In genomic region chr4:15042529-15043167, GRCh38 we compare ENCODE assay signal across 14 cellular contexts. TPM values are rescaled to one million over a fixed set of nuclear protein-coding genes. Genes with fewer than 3 reads are reported as not detected.
DNase-seq lines count a peak whose midpoint lies in the region; ATAC-seq and TF ChIP-seq lines count a peak whose summit lies in the region.
"Had no signal": no experiment of that assay in that cellular context is flagged by ENCODE, and none has a peak within 500 bp of the region (broad histone marks: within the 10 kb centered on the region; RNA-seq: fewer than 3 reads in every experiment).

No MANE protein-coding gene starts in this region.

- H3K4me1 ChIP-seq in cardiac muscle cell (ENCODE audit: low read depth) (peaks cover 6% of the 10 kb centered on the region), upper lobe of left lung (peaks cover 0 to 10% (median 7%) of the 10 kb centered on the region in 4 donors), endodermal cell (ENCODE audit: control insufficient read depth, insufficient read depth, low read length) (no peaks in the 10 kb centered on the region)

- peak in 1 of 2 donors; percentile 19 for DNase-seq in cardiac muscle cell (ENCODE audit: low read depth in 1 of 2, low spot score in 1 of 2)
- DNase-seq in Right ventricle myocardium inferior (ENCODE audit: missing footprints), result no peak
- DNase-seq in choroid plexus epithelial cell (ENCODE audit: low read depth), result peak; percentile 60
- DNase-seq in lung microvascular endothelial cell (ENCODE audit: low read depth in 2 of 2), result peak; percentile 27 to 29
- DNase-seq in activated effector memory CD4-positive, alpha-beta T cell treated with Interleukin-2 at 50 U/mL for 16 hours, result no peak
- no peak for DNase-seq in upper lobe of left lung
- DNase-seq in endodermal cell, result no peak
- no peak for DNase-seq in activated naive CD8-positive, alpha-beta T cell treated with anti-CD3 and anti-CD28 coated beads for 36 hours
- DNase-seq: activated CD8-positive, alpha-beta memory T cell treated with anti-CD3 and anti-CD28 coated beads for 24 hours; CD8-positive, alpha-beta T cell; glutamatergic neuron; islet precursor cell; NCI-H345; stimulated activated naive CD8-positive, alpha-beta T cell treated with anti-CD3 and anti-CD28 coated beads, Interleukin-15, amount 100 ng/mL, for 72 hours had no signal

- H3K9me3 ChIP-seq in cardiac muscle cell (ENCODE audit: low read depth) (no peaks in the 10 kb centered on the region), upper lobe of left lung (no peaks in the 10 kb centered on the region), endodermal cell (ENCODE audit: control insufficient read depth, low read length) (no peaks in the 10 kb centered on the region)

- no peak for TF ChIP-seq EP300 in upper lobe of left lung (IDR thresholded peaks at IDR 0.05)

- WGBS in upper lobe of left lung, 2 donors, result 77 to 82% methylated on average over 4 of the region's 4 CpGs
- WGBS in endodermal cell (ENCODE audit: insufficient coverage in 1 of 2, insufficient read length in 1 of 2), 2 experiments, result 88 to 100% methylated on average over 1 to 4 of the region's 4 CpGs

- no peaks in the 10 kb centered on the region for H3K36me3 Mint-ChIP-seq in endodermal cell (ENCODE audit: low read depth)
- peaks cover 4% of the 10 kb centered on the region for H3K36me3 Mint-ChIP-seq in activated naive CD8-positive, alpha-beta T cell treated with anti-CD3 and anti-CD28 coated beads for 36 hours

- H3K27ac ChIP-seq in cardiac muscle cell (peak overlapping the region; percentile 12), upper lobe of left lung (no peak overlapping the region), endodermal cell (ENCODE audit: low read depth, low read length) (no peak overlapping the region)

- no peak overlapping the region for H3K27ac Mint-ChIP-seq in endodermal cell
- H3K27ac Mint-ChIP-seq in activated naive CD8-positive, alpha-beta T cell treated with anti-CD3 and anti-CD28 coated beads for 36 hours, result no peak overlapping the region
- H3K27ac Mint-ChIP-seq: CD8-positive, alpha-beta T cell; stimulated activated naive CD8-positive, alpha-beta T cell treated with anti-CD3 and anti-CD28 coated beads, Interleukin-15, amount 100 ng/mL, for 72 hours had no signal

- H3K4me3 ChIP-seq in cardiac muscle cell (no peak overlapping the region), choroid plexus epithelial cell (ENCODE audit: low read depth, low read length) (no peak overlapping the region), upper lobe of left lung (no peak overlapping the region), endodermal cell (ENCODE audit: low read length) (no peak overlapping the region)

- H3K4me3 Mint-ChIP-seq in endodermal cell, result no peak overlapping the region
- H3K4me3 Mint-ChIP-seq in activated naive CD8-positive, alpha-beta T cell treated with anti-CD3 and anti-CD28 coated beads for 36 hours, result no peak overlapping the region
- H3K4me3 Mint-ChIP-seq: CD8-positive, alpha-beta T cell; stimulated activated naive CD8-positive, alpha-beta T cell treated with anti-CD3 and anti-CD28 coated beads, Interleukin-15, amount 100 ng/mL, for 72 hours had no signal

- intact Hi-C loops in Right ventricle myocardium inferior (cut with DNase I), result no loop called here

- no peaks in the 10 kb centered on the region for H3K27me3 Mint-ChIP-seq in endodermal cell (ENCODE audit: insufficient read depth)
- H3K27me3 Mint-ChIP-seq in activated naive CD8-positive, alpha-beta T cell treated with anti-CD3 and anti-CD28 coated beads for 36 hours, result no peaks in the 10 kb centered on the region
- H3K27me3 Mint-ChIP-seq: stimulated activated naive CD8-positive, alpha-beta T cell treated with anti-CD3 and anti-CD28 coated beads, Interleukin-15, amount 100 ng/mL, for 72 hours had no signal

- H3K4me1 Mint-ChIP-seq in endodermal cell, result no peaks in the 10 kb centered on the region
- no peaks in the 10 kb centered on the region for H3K4me1 Mint-ChIP-seq in activated naive CD8-positive, alpha-beta T cell treated with anti-CD3 and anti-CD28 coated beads for 36 hours
- H3K4me1 Mint-ChIP-seq: stimulated activated naive CD8-positive, alpha-beta T cell treated with anti-CD3 and anti-CD28 coated beads, Interleukin-15, amount 100 ng/mL, for 72 hours had no signal

- ATAC-seq in Right ventricle myocardium inferior (no peak), upper lobe of left lung (ENCODE audit: low FRiP score in 2 of 2) (no peak)
- ATAC-seq: CD8-positive, alpha-beta T cell; stimulated activated naive CD8-positive, alpha-beta T cell treated with anti-CD3 and anti-CD28 coated beads, Interleukin-15, amount 100 ng/mL, for 72 hours had no signal

- TF ChIP-seq CTCF in cardiac muscle cell (IDR thresholded peaks at IDR 0.05; ENCODE audit: low read depth, low read length) (no peak), choroid plexus epithelial cell (conservative IDR thresholded peaks at IDR 0.05; ENCODE audit: low read depth, low read length) (no peak), upper lobe of left lung (IDR thresholded peaks at IDR 0.05) (no peak), endodermal cell (conservative IDR thresholded peaks at IDR 0.05) (no peak)

- H3K27me3 ChIP-seq in cardiac muscle cell, result no peaks in the 10 kb centered on the region
- H3K27me3 ChIP-seq in upper lobe of left lung, result no peaks in the 10 kb centered on the region
- no peaks in the 10 kb centered on the region for H3K27me3 ChIP-seq in endodermal cell (ENCODE audit: control insufficient read depth, insufficient read depth, low read length, poor library complexity, severe bottlenecking)

- H3K36me3 ChIP-seq in cardiac muscle cell, result peaks cover 17% of the 10 kb centered on the region
- H3K36me3 ChIP-seq in upper lobe of left lung, result peaks cover 0 to 3% (median 0%) of the 10 kb centered on the region in 4 donors
- peaks cover 8% of the 10 kb centered on the region for H3K36me3 ChIP-seq in endodermal cell (ENCODE audit: control insufficient read depth, insufficient read depth, low read length)

- no peaks in the 10 kb centered on the region for H3K9me3 Mint-ChIP-seq in endodermal cell
- H3K9me3 Mint-ChIP-seq in activated naive CD8-positive, alpha-beta T cell treated with anti-CD3 and anti-CD28 coated beads for 36 hours, result no peaks in the 10 kb centered on the region
- H3K9me3 Mint-ChIP-seq: CD8-positive, alpha-beta T cell; stimulated activated naive CD8-positive, alpha-beta T cell treated with anti-CD3 and anti-CD28 coated beads, Interleukin-15, amount 100 ng/mL, for 72 hours had no signal

- H3K9ac ChIP-seq in endodermal cell (ENCODE audit: extremely low read depth, low read length, poor library complexity, severe bottlenecking), result no peak overlapping the region

- no peak for TF ChIP-seq POLR2A in upper lobe of left lung (IDR thresholded peaks at IDR 0.05)

RNA-seq across cellular contexts. Expression of gene CPEB2, which starts 40.4 kb away (rescaled TPM):
- total RNA-seq in cardiac muscle cell (8.6 and 17.4 TPM in 2 replicates), Right ventricle myocardium inferior (23.7 TPM), lung microvascular endothelial cell (5.0 and 7.5 TPM in 2 replicates), upper lobe of left lung (10 to 100 TPM in 5 of 6 donors, 1 to 10 TPM in 1; 9.3 to 44.6 (median 22.9) TPM), endodermal cell (1 to 10 TPM; 4.8 to 8.6 TPM)
- polyA plus RNA-seq in cardiac muscle cell, result 7.5 and 13.1 TPM in 2 replicates
- 4.3 TPM for polyA plus RNA-seq in endodermal cell (2013, experiment 1 of 2)
- 3.4 TPM for polyA plus RNA-seq in endodermal cell (2013, experiment 2 of 2)
- total RNA-seq in activated naive CD8-positive, alpha-beta T cell treated with anti-CD3 and anti-CD28 coated beads for 36 hours, result 1 to 10 TPM; 3.0 to 4.0 TPM

Comparison
In these comparisons a context has a peak if more than half of its experiments do, and no peak if none do; other contexts are left out.
1. DNase-seq: peak in choroid plexus epithelial cell (single experiment) and lung microvascular endothelial cell (2 of 2); none in Right ventricle myocardium inferior (single experiment), activated effector memory CD4-positive, alpha-beta T cell treated with Interleukin-2 at 50 U/mL for 16 hours (single experiment), upper lobe of left lung (0 of 2), endodermal cell (single experiment) and activated naive CD8-positive, alpha-beta T cell treated with anti-CD3 and anti-CD28 coated beads for 36 hours (single experiment).